Comparison of ENCODE assay signal across 8 cellular contexts in the genomic region with DNA sequence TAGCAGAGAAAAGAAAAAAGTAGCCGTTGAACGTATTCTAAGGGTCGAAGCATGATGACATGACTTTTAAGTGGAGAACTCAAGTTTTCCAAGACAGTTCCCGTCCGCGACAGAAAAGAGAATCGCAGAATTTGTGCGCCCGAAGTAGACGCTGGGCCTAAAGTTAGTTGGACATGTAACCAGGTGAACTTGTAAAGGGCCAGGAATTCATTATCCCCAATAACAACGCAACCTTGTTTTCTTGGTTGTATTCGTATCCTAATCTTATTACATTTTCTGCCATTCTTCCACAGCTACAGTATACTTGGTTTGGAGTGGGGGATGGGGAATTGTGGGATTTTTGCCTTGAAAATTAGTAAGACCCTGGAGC. TPM values are rescaled to one million over a fixed set of nuclear protein-coding genes. Genes with fewer than 3 reads are reported as not detected.
DNase-seq lines count a peak whose midpoint lies in the region; ATAC-seq and TF ChIP-seq lines count a peak whose summit lies in the region.

No MANE protein-coding gene starts in this region.

- H3K36me3 Mint-ChIP-seq in activated T-helper 2 cell treated with anti-CD3 and anti-CD28 coated beads, Interferon-gamma antibody, Interleukin-2, Interleukin-4, amounts not matched to agents 10 μg/mL and 5 μg/mL and 100 μg/mL, durations not matched to agents 14 hours and 24 hours and 36 hours (ENCODE audit: low read depth): peaks cover 38% of the 10 kb centered on the region
- no peaks in the 10 kb centered on the region for H3K36me3 Mint-ChIP-seq in glutamatergic neuron (ENCODE audit: unreplicated experiment)

- no peaks in the 10 kb centered on the region for H3K9me3 ChIP-seq in HAP-1

- H3K27ac Mint-ChIP-seq in activated T-helper 2 cell treated with anti-CD3 and anti-CD28 coated beads, Interferon-gamma antibody, Interleukin-2, Interleukin-4, amounts not matched to agents 10 μg/mL and 5 μg/mL and 100 μg/mL, durations not matched to agents 14 hours and 24 hours and 36 hours: peak overlapping the region; percentile 79
- H3K27ac Mint-ChIP-seq in glutamatergic neuron (ENCODE audit: unreplicated experiment): peak overlapping the region; percentile 38

- H3K9me3 Mint-ChIP-seq in activated T-helper 2 cell treated with anti-CD3 and anti-CD28 coated beads, Interferon-gamma antibody, Interleukin-2, Interleukin-4, amounts not matched to agents 10 μg/mL and 5 μg/mL and 100 μg/mL, durations not matched to agents 14 hours and 24 hours and 36 hours: no peaks in the 10 kb centered on the region
- H3K9me3 Mint-ChIP-seq in glutamatergic neuron (ENCODE audit: unreplicated experiment): peaks cover 3% of the 10 kb centered on the region

- peaks cover 11% of the 10 kb centered on the region for H3K36me3 ChIP-seq in HAP-1 (replicated peaks)

- no peak for ATAC-seq in GM19452 (IDR thresholded peaks at IDR 0.05; ENCODE audit: unreplicated experiment)

- peak overlapping the region; percentile 69 for H3K27ac ChIP-seq in 22Rv1

- in situ Hi-C loops in HAP-1 (cut with MboI; ENCODE audit: low sequenced_read_pairs): no loop called here

- no peaks in the 10 kb centered on the region for H3K27me3 Mint-ChIP-seq in activated T-helper 2 cell treated with anti-CD3 and anti-CD28 coated beads, Interferon-gamma antibody, Interleukin-2, Interleukin-4, amounts not matched to agents 10 μg/mL and 5 μg/mL and 100 μg/mL, durations not matched to agents 14 hours and 24 hours and 36 hours (ENCODE audit: low read depth)
- H3K27me3 Mint-ChIP-seq in glutamatergic neuron (ENCODE audit: unreplicated experiment): peaks cover 2% of the 10 kb centered on the region

- H3K27me3 ChIP-seq in HAP-1 (ENCODE audit: low read depth): no peaks in the 10 kb centered on the region

- H3K4me1 ChIP-seq in HAP-1: peaks cover 25% of the 10 kb centered on the region

- peak overlapping the region; percentile 87 for H3K4me3 Mint-ChIP-seq in activated T-helper 2 cell treated with anti-CD3 and anti-CD28 coated beads, Interferon-gamma antibody, Interleukin-2, Interleukin-4, amounts not matched to agents 10 μg/mL and 5 μg/mL and 100 μg/mL, durations not matched to agents 14 hours and 24 hours and 36 hours (ENCODE audit: low read depth)
- H3K4me3 Mint-ChIP-seq in glutamatergic neuron (ENCODE audit: unreplicated experiment): peak overlapping the region; percentile 90

- DNase-seq in HAP-1 (ENCODE audit: low spot score in 2 of 2) (no peak), glutamatergic neuron (no peak), skeletal muscle cell (ENCODE audit: low read depth) (no peak), NCI-H2029 (lab: John Stamatoyannopoulos, UW) (no peak)
- DNase-seq in activated T-helper 2 cell treated with anti-CD3 and anti-CD28 coated beads, Interferon-gamma antibody, Interleukin-2, Interleukin-4, amounts not matched to agents 10 μg/mL and 5 μg/mL and 100 μg/mL, durations not matched to agents 14 hours and 24 hours and 36 hours (ENCODE audit: low spot score): no peak
- DNase-seq in stimulated activated naive CD4-positive, alpha-beta T cell treated with Interleukin-2 at 50 U/mL for 16 hours (lab: John Stamatoyannopoulos, UW): no peak

- H3K4me3 ChIP-seq in HAP-1 (peak overlapping the region; percentile 85), skeletal muscle cell (ENCODE audit: low read depth, low read length) (peak overlapping the region; percentile 90)

- peaks cover 34% of the 10 kb centered on the region for H3K4me1 Mint-ChIP-seq in activated T-helper 2 cell treated with anti-CD3 and anti-CD28 coated beads, Interferon-gamma antibody, Interleukin-2, Interleukin-4, amounts not matched to agents 10 μg/mL and 5 μg/mL and 100 μg/mL, durations not matched to agents 14 hours and 24 hours and 36 hours (ENCODE audit: low read depth)
- H3K4me1 Mint-ChIP-seq in glutamatergic neuron (ENCODE audit: low read depth, unreplicated experiment): peaks cover 12% of the 10 kb centered on the region

- intact Hi-C loops in activated T-helper 2 cell treated with anti-CD3 and anti-CD28 coated beads, Interferon-gamma antibody, Interleukin-2, Interleukin-4, amounts not matched to agents 10 μg/mL and 5 μg/mL and 100 μg/mL, durations not matched to agents 14 hours and 24 hours and 36 hours (cut with micrococcal nuclease): no loop called here

- no peak for TF ChIP-seq CTCF in 22Rv1 (IDR thresholded peaks at IDR 0.05)
- TF ChIP-seq CTCF in glutamatergic neuron (IDR thresholded peaks at IDR 0.05; ENCODE audit: partially characterized antibody, unreplicated experiment): no peak

RNA-seq across cellular contexts. Expression of gene ITCH, which starts 0.9 kb away (rescaled TPM):
- 52.5 and 53.0 TPM in 2 replicates for total RNA-seq in activated T-helper 2 cell treated with anti-CD3 and anti-CD28 coated beads, Interferon-gamma antibody, Interleukin-2, Interleukin-4, amounts not matched to agents 10 μg/mL and 5 μg/mL and 100 μg/mL, durations not matched to agents 14 hours and 24 hours and 36 hours
- total RNA-seq in glutamatergic neuron (ENCODE audit: unreplicated experiment): 59.4 TPM
